24 cellular contexts compared by ENCODE assay signal in the genomic region with DNA sequence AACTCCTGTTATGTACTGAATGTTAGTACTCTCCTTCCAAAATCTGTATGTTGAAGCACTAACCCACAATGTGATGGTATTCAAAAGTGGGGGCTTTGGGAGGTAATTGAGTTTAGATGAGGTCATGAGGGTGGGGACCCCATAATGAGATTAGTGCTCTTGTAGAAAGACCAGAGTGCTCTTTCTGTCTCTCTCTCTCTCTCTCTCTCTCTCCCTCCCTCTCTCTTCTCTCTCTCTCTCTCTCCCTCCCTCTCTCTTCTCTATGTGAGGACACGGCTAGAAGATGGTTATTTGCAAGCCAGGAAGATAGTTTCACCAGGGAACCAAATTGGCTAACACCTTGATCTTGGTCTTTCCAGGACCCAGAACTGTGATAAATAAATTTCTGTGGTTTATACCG.
"Had no signal": no experiment of that assay in that cellular context is flagged by ENCODE, and none has a peak within 500 bp of the region (broad histone marks: within the 10 kb centered on the region; RNA-seq: fewer than 3 reads in every experiment).

No MANE protein-coding gene starts in this region.

- H3K4me3 Mint-ChIP-seq: dendritic cell treated with granulocyte-macrophage colony-stimulating factor and Interleukin-4, amounts not matched to agents 40 ng/mL and 50 ng/mL, for 4 days; effector memory CD8-positive, alpha-beta T cell; endodermal cell had no signal

- H3K27ac Mint-ChIP-seq: dendritic cell treated with granulocyte-macrophage colony-stimulating factor and Interleukin-4, amounts not matched to agents 40 ng/mL and 50 ng/mL, for 4 days; effector memory CD8-positive, alpha-beta T cell; endodermal cell had no signal

- H3K4me3 ChIP-seq: colonic mucosa, coronary artery, dorsolateral prefrontal cortex, esophagus muscularis mucosa, esophagus squamous epithelium, gastrocnemius medialis, gastroesophageal sphincter, heart left ventricle, heart right ventricle had no signal

- H3K9me3 Mint-ChIP-seq: dendritic cell treated with granulocyte-macrophage colony-stimulating factor and Interleukin-4, amounts not matched to agents 40 ng/mL and 50 ng/mL, for 4 days; endodermal cell had no signal

- H3K9me3 ChIP-seq: colonic mucosa, esophagus muscularis mucosa, esophagus squamous epithelium, gastrocnemius medialis, gastroesophageal sphincter, heart left ventricle, heart right ventricle had no signal

- DNase-seq: colonic mucosa; cortex of kidney; dermis blood vessel endothelial cell; dorsolateral prefrontal cortex; effector CD4-positive, alpha-beta T cell; effector CD8-positive, alpha-beta T cell; effector memory CD4-positive, alpha-beta T cell; effector memory CD8-positive, alpha-beta T cell; endodermal cell; erythroblast; esophagus squamous epithelium; foreskin keratinocyte; foreskin melanocyte; gastrocnemius medialis; glutamatergic neuron; head of caudate nucleus; heart left ventricle; heart right ventricle had no signal

- H3K27me3 ChIP-seq: colonic mucosa, esophagus muscularis mucosa, esophagus squamous epithelium, foreskin keratinocyte, gastrocnemius medialis, gastroesophageal sphincter, heart right ventricle had no signal

- ATAC-seq: effector memory CD8-positive, alpha-beta T cell; esophagus mucosa; foreskin keratinocyte; gastrocnemius medialis; gastroesophageal sphincter; heart left ventricle; heart right ventricle had no signal

- H3K4me1 Mint-ChIP-seq: endodermal cell had no signal

- H3K27me3 Mint-ChIP-seq: dendritic cell treated with granulocyte-macrophage colony-stimulating factor and Interleukin-4, amounts not matched to agents 40 ng/mL and 50 ng/mL, for 4 days; effector memory CD8-positive, alpha-beta T cell had no signal

- H3K27ac ChIP-seq: colonic mucosa, coronary artery, dorsolateral prefrontal cortex, epithelial cell of prostate, esophagus muscularis mucosa, esophagus squamous epithelium, foreskin keratinocyte, gastrocnemius medialis, gastroesophageal sphincter, heart left ventricle, heart right ventricle had no signal

- H3K36me3 ChIP-seq: colonic mucosa, esophagus muscularis mucosa, esophagus squamous epithelium, gastrocnemius medialis, gastroesophageal sphincter, heart left ventricle, heart right ventricle had no signal

- H3K4me1 ChIP-seq: colonic mucosa, esophagus squamous epithelium, foreskin keratinocyte, gastrocnemius medialis, gastroesophageal sphincter, heart left ventricle, heart right ventricle had no signal
